Comparison of ENCODE assay signal across 8 cellular contexts in the genomic region with DNA sequence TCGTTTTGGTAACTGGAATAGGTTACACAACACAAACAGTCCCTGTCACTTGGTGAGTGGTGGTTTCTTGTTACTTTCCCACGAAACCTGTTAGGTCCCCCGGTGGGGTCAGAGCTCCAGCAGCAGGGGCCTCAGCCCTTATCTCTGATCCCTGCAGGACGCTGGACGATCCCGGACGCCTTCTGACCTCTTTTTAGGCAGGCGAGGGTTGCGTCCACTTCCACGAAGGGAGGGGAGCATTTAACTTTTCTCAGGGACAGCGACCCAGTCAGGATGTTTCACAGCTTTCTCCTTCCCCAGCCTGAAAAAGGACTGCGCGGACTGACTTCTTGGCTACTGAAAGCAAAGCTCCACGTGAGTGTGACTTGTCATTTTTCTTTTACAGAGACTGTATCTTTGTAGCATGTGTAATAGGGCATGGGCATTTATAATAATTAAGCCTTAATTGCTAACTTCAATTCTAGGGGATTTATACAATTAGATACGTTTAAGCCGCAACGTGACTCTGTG. TPM values are rescaled to one million over a fixed set of nuclear protein-coding genes. Genes with fewer than 3 reads are reported as not detected.
A peak's percentile ranks its signal among the peaks of the same experiment; 100 is the strongest.
DNase-seq lines count a peak whose midpoint lies in the region; ATAC-seq and TF ChIP-seq lines count a peak whose summit lies in the region.

No MANE protein-coding gene starts in this region.

- in situ Hi-C loops in astrocyte of the cerebellum (cut with HindIII; ENCODE audit: low sequenced_read_pairs): no loop called here

- H3K9ac ChIP-seq in ES-I3 (ENCODE audit: low read depth, low read length): peak overlapping the region; percentile 87

- H3K4me3 ChIP-seq in astrocyte of the cerebellum (ENCODE audit: low read depth, low read length): peak overlapping the region; percentile 75

- H3K4me1 Mint-ChIP-seq in IgD-negative memory B cell: peaks cover 17 to 24% (median 20%) of the 10 kb centered on the region in 3 donors
- peaks cover 15% of the 10 kb centered on the region for H3K4me1 Mint-ChIP-seq in stimulated activated memory B cell treated with anti-CD40 and anti-IgM and Interleukin-4, amounts not matched to agents 10 μg/mL and 1 μg/mL and 100 μg/mL, for 72 hours

- H3K4me3 Mint-ChIP-seq in IgD-negative memory B cell: peak overlapping the region; percentile 93 to 98 (median 97)
- peak overlapping the region; percentile 97 for H3K4me3 Mint-ChIP-seq in stimulated activated memory B cell treated with anti-CD40 and anti-IgM and Interleukin-4, amounts not matched to agents 10 μg/mL and 1 μg/mL and 100 μg/mL, for 72 hours

- no peaks in the 10 kb centered on the region for H3K36me3 ChIP-seq in ES-I3 (ENCODE audit: insufficient read depth, low read length)

- H3K27me3 Mint-ChIP-seq in IgD-negative memory B cell: no peaks in the 10 kb centered on the region
- H3K27me3 Mint-ChIP-seq in stimulated activated memory B cell treated with anti-CD40 and anti-IgM and Interleukin-4, amounts not matched to agents 10 μg/mL and 1 μg/mL and 100 μg/mL, for 72 hours: no peaks in the 10 kb centered on the region

- H3K36me3 Mint-ChIP-seq in IgD-negative memory B cell: peaks cover 21% of the 10 kb centered on the region
- H3K36me3 Mint-ChIP-seq in stimulated activated memory B cell treated with anti-CD40 and anti-IgM and Interleukin-4, amounts not matched to agents 10 μg/mL and 1 μg/mL and 100 μg/mL, for 72 hours: peaks cover 29% of the 10 kb centered on the region

- H3K27ac Mint-ChIP-seq in IgD-negative memory B cell: peak overlapping the region in 2 of 3 donors; percentile 73 to 86
- H3K27ac Mint-ChIP-seq in stimulated activated memory B cell treated with anti-CD40 and anti-IgM and Interleukin-4, amounts not matched to agents 10 μg/mL and 1 μg/mL and 100 μg/mL, for 72 hours: peak overlapping the region; percentile 91

- peaks cover 4 to 8% (median 5%) of the 10 kb centered on the region in 3 donors for H3K9me3 Mint-ChIP-seq in IgD-negative memory B cell
- no peaks in the 10 kb centered on the region for H3K9me3 Mint-ChIP-seq in stimulated activated memory B cell treated with anti-CD40 and anti-IgM and Interleukin-4, amounts not matched to agents 10 μg/mL and 1 μg/mL and 100 μg/mL, for 72 hours

- no peaks in the 10 kb centered on the region for H3K4me1 ChIP-seq in ES-I3 (ENCODE audit: insufficient read depth, low read length)

- ATAC-seq in stimulated activated memory B cell treated with anti-CD40 and anti-IgM and Interleukin-4, amounts not matched to agents 10 μg/mL and 1 μg/mL and 100 μg/mL, for 72 hours: no peak
- ATAC-seq in HG02610 (IDR thresholded peaks at IDR 0.05; ENCODE audit: unreplicated experiment): no peak

- H3K9me3 ChIP-seq in ES-I3 (ENCODE audit: control insufficient read depth, insufficient read depth, low read length): no peaks in the 10 kb centered on the region

- no peak for TF ChIP-seq CTCF in astrocyte of the cerebellum (IDR thresholded peaks at IDR 0.05; ENCODE audit: low read depth, low read length, missing control alignments)

- DNase-seq in astrocyte of the cerebellum (ENCODE audit: low read depth) (no peak), islet precursor cell (peak; percentile 50), T1000 (lab: John Stamatoyannopoulos, UW) (no peak), MV-4-11 (lab: John Stamatoyannopoulos, UW) (no peak)

RNA-seq across cellular contexts. Expression of a gene that starts 0.7 kb away (rescaled TPM):
- 8.6 TPM for polyA plus RNA-seq in IgD-negative memory B cell

RNA-seq across cellular contexts. Expression of a gene that starts 22.8 kb away (rescaled TPM):
- polyA plus RNA-seq in IgD-negative memory B cell: 24.2 TPM

RNA-seq across cellular contexts. Expression of a gene that starts 28.9 kb away (rescaled TPM):
- polyA plus RNA-seq in IgD-negative memory B cell: 1.9 TPM

RNA-seq across cellular contexts. Expression of a gene that starts 47.9 kb away (rescaled TPM):
- 12.4 TPM for polyA plus RNA-seq in IgD-negative memory B cell
